Comparison of ENCODE assay signal across 8 cellular contexts in the genomic region with DNA sequence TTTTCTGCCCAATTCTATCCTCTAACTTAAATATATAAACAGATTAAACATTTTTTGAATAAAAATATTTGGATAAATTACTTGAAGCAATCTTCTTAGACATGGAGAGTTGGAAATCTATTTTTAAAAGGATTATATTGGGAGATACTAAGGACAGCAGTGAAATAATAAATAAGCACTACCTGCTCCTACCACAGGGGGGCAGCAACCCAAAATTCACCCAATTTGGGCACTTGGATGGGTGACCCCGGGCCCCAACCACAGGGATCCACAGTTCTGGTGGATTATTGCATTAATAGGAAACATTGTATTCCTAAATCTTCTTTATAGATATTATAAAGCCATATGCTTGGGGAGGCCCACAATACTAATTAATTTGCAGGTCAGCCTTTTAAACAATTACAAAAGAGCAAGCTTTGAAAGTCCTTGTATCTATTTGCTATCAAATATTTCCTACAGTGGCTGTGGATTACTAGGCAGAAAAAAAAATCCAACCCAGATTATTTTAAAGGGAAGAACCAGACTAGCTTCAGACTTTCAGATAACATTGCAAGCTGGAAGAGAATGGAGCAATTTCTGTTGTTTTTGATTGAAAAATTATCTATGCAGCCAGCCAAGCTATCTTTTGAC.
DNase-seq lines count a peak whose midpoint lies in the region; ATAC-seq and TF ChIP-seq lines count a peak whose summit lies in the region.

No MANE protein-coding gene starts in this region.

- H3K27ac ChIP-seq in SU-DHL-6 (ENCODE audit: low read depth, low read length): no peak overlapping the region

- H3K4me3 Mint-ChIP-seq in activated T-cell treated with anti-CD3 and anti-CD28 coated beads, Interleukin-2, amount 50 U/mL, for 72 hours: no peak overlapping the region
- no peak overlapping the region for H3K4me3 Mint-ChIP-seq in activated T-cell treated with anti-CD3 and anti-CD28 coated beads, Interleukin-2, amount 50 U/mL, for 24 hours

- H3K4me3 ChIP-seq in SU-DHL-6 (ENCODE audit: insufficient read depth, low read length, poor library complexity, severe bottlenecking) (no peak overlapping the region), foreskin fibroblast (ENCODE audit: low read depth in 1 of 2, low read length in 2 of 2) (no peak overlapping the region)

- no peak overlapping the region for H3K9ac ChIP-seq in SU-DHL-6 (ENCODE audit: low read length)

- H3K9me3 ChIP-seq in SU-DHL-6 (ENCODE audit: insufficient read depth, low read length): no peaks in the 10 kb centered on the region

- H4K20me1 ChIP-seq in SU-DHL-6 (ENCODE audit: low read depth, low read length): no peaks in the 10 kb centered on the region

- TF ChIP-seq CTCF in SU-DHL-6 (IDR thresholded peaks at IDR 0.05; ENCODE audit: insufficient read depth, low read length, poor library complexity, severe bottlenecking) (peak; percentile 77), foreskin fibroblast (IDR thresholded peaks at IDR 0.05; ENCODE audit: low read depth, low read length) (peak; percentile 35)

- H3K4me2 ChIP-seq in SU-DHL-6 (ENCODE audit: low read depth, low read length, poor library complexity, severe bottlenecking): no peak overlapping the region

- H3K4me1 Mint-ChIP-seq in activated T-cell treated with anti-CD3 and anti-CD28 coated beads, Interleukin-2, amount 50 U/mL, for 72 hours (ENCODE audit: low read depth): no peaks in the 10 kb centered on the region
- no peaks in the 10 kb centered on the region for H3K4me1 Mint-ChIP-seq in activated T-cell treated with anti-CD3 and anti-CD28 coated beads, Interleukin-2, amount 50 U/mL, for 24 hours (ENCODE audit: low read depth)

- no peaks in the 10 kb centered on the region for H3K27me3 ChIP-seq in SU-DHL-6 (ENCODE audit: low read length)

- H3K27ac Mint-ChIP-seq in activated T-cell treated with anti-CD3 and anti-CD28 coated beads, Interleukin-2, amount 50 U/mL, for 72 hours: no peak overlapping the region
- H3K27ac Mint-ChIP-seq in activated T-cell treated with anti-CD3 and anti-CD28 coated beads, Interleukin-2, amount 50 U/mL, for 24 hours: no peak overlapping the region

- no peaks in the 10 kb centered on the region for H3F3A ChIP-seq in SU-DHL-6 (ENCODE audit: insufficient read depth)

- H2AFZ ChIP-seq in SU-DHL-6 (ENCODE audit: low read depth, low read length, severe bottlenecking): no peak overlapping the region

- no peaks in the 10 kb centered on the region for H3K9me3 Mint-ChIP-seq in activated T-cell treated with anti-CD3 and anti-CD28 coated beads, Interleukin-2, amount 50 U/mL, for 72 hours
- no peaks in the 10 kb centered on the region for H3K9me3 Mint-ChIP-seq in activated T-cell treated with anti-CD3 and anti-CD28 coated beads, Interleukin-2, amount 50 U/mL, for 24 hours

- no peaks in the 10 kb centered on the region for H3K9me2 ChIP-seq in SU-DHL-6 (replicated peaks; ENCODE audit: insufficient read depth, low read length)

- H3K36me3 Mint-ChIP-seq in activated T-cell treated with anti-CD3 and anti-CD28 coated beads, Interleukin-2, amount 50 U/mL, for 72 hours (ENCODE audit: insufficient read depth in 2 of 2): no peaks in the 10 kb centered on the region
- no peaks in the 10 kb centered on the region for H3K36me3 Mint-ChIP-seq in activated T-cell treated with anti-CD3 and anti-CD28 coated beads, Interleukin-2, amount 50 U/mL, for 24 hours (ENCODE audit: low read depth)

- H3K27me3 Mint-ChIP-seq in activated T-cell treated with anti-CD3 and anti-CD28 coated beads, Interleukin-2, amount 50 U/mL, for 72 hours (ENCODE audit: low read depth): no peaks in the 10 kb centered on the region
- peaks cover 5% of the 10 kb centered on the region for H3K27me3 Mint-ChIP-seq in activated T-cell treated with anti-CD3 and anti-CD28 coated beads, Interleukin-2, amount 50 U/mL, for 24 hours

- DNase-seq in activated T-cell treated with anti-CD3 and anti-CD28 coated beads, Interleukin-2, amount 50 U/mL, for 72 hours: peak; percentile 25 to 44
- DNase-seq in activated T-cell treated with anti-CD3 and anti-CD28 coated beads, Interleukin-2, amount 50 U/mL, for 24 hours: no peak
- DNase-seq in foreskin fibroblast: no peak
- peak in 2 of 3 donors; percentile 5 to 33 for DNase-seq in stimulated activated CD4-positive, alpha-beta T cell treated with anti-CD3 and anti-CD28 coated beads, Interleukin-12 subunit alpha, Interleukin-12 subunit beta, amount 100 ng/mL, for 48 hours (ENCODE audit: low read depth in 2 of 3, low spot score in 1 of 3)

- no peaks in the 10 kb centered on the region for H3K36me3 ChIP-seq in SU-DHL-6 (ENCODE audit: low read length)

- ATAC-seq in activated T-cell treated with anti-CD3 and anti-CD28 coated beads, Interleukin-2, amount 50 U/mL, for 72 hours (replicated peaks in 1 of 2): no peak
- ATAC-seq in HG02759 (IDR thresholded peaks at IDR 0.05; ENCODE audit: unreplicated experiment) (peak; percentile 65), HG02938 (IDR thresholded peaks at IDR 0.05; ENCODE audit: unreplicated experiment) (no peak), HG03135 (IDR thresholded peaks at IDR 0.05; ENCODE audit: unreplicated experiment) (no peak)

- H3K79me2 ChIP-seq in SU-DHL-6 (ENCODE audit: insufficient read depth, low read length): no peaks in the 10 kb centered on the region

Comparison
In these comparisons a context has a peak if more than half of its experiments do, and no peak if none do; other contexts are left out.
1. DNase-seq: peak in activated T-cell treated with anti-CD3 and anti-CD28 coated beads, Interleukin-2, amount 50 U/mL, for 72 hours (2 of 2) and stimulated activated CD4-positive, alpha-beta T cell treated with anti-CD3 and anti-CD28 coated beads, Interleukin-12 subunit alpha, Interleukin-12 subunit beta, amount 100 ng/mL, for 48 hours (2 of 3); none in activated T-cell treated with anti-CD3 and anti-CD28 coated beads, Interleukin-2, amount 50 U/mL, for 24 hours (single experiment) and foreskin fibroblast (0 of 2).